Comparison of ENCODE assay signal across 16 cellular contexts in the genomic region with DNA sequence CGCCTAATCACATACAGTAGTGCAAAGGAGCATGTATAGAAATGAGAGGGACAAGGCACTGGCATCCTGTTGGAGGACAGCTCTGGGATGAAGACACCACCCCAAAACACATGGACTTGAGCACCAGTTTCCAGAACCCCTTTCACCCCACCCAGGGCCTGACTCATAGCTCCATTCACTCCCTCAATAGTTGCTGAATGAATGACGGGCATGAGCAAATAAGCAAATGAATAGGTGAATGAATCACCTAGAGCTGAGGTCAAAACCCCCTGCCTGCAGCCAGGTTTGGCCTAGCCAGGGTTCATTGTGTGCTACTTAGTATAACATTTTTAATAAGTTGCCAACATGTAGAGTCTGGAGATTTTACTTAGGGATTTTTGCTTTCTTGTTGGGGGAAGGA.
DNase-seq lines count a peak whose midpoint lies in the region; ATAC-seq lines count a peak whose summit lies in the region.
"Had no signal": no experiment of that assay in that cellular context is flagged by ENCODE, and none has a peak within 500 bp of the region (broad histone marks: within the 10 kb centered on the region; RNA-seq: fewer than 3 reads in every experiment).

No MANE protein-coding gene starts in this region.

- DNase-seq in LoVo (ENCODE audit: low spot score) (peak; percentile 81), mucosa of gallbladder (ENCODE audit: low spot score) (peak; percentile 68), NCI-H2081 (lab: John Stamatoyannopoulos, UW) (no peak), T-helper 1 cell (no peak), Karpas-422 (no peak)
- no peak for DNase-seq in central memory CD4-positive, alpha-beta T cell
- DNase-seq: activated CD4-positive, alpha-beta T cell treated with anti-CD3 and anti-CD28 coated beads for 1 hour; activated naive CD4-positive, alpha-beta T cell; naive B cell; NCI-H1048 had no signal

- no peaks in the 10 kb centered on the region for H4K20me1 ChIP-seq in Karpas-422 (ENCODE audit: insufficient read depth, low read depth, low read length)

- no peak overlapping the region for H3K9ac ChIP-seq in endocrine pancreas (ENCODE audit: control insufficient read depth, insufficient read depth, low read length)
- no peak overlapping the region for H3K9ac ChIP-seq in Karpas-422 (ENCODE audit: low read length)

- H3K4me2 ChIP-seq in Karpas-422 (ENCODE audit: low read depth, low read length, poor library complexity, severe bottlenecking): no peak overlapping the region

- H3K79me2 ChIP-seq in Karpas-422 (ENCODE audit: low read length): no peaks in the 10 kb centered on the region

- no peaks in the 10 kb centered on the region for H3K27me3 ChIP-seq in endocrine pancreas (ENCODE audit: control insufficient read depth, insufficient read depth, low read length)
- H3K27me3 ChIP-seq in Karpas-422 (ENCODE audit: low read length): no peaks in the 10 kb centered on the region
- H3K27me3 ChIP-seq: vagina had no signal

- H3K4me3 ChIP-seq in endocrine pancreas (ENCODE audit: control insufficient read depth, insufficient read depth, low read length): peak overlapping the region; percentile 54
- no peak overlapping the region for H3K4me3 ChIP-seq in Karpas-422 (ENCODE audit: low read length)
- H3K4me3 ChIP-seq: SK-N-MC, skin epidermis, vagina had no signal

- peak; percentile 48 for ATAC-seq in GM21619 (IDR thresholded peaks at IDR 0.05; ENCODE audit: unreplicated experiment)

- no peak overlapping the region for H2AFZ ChIP-seq in Karpas-422 (ENCODE audit: low read length)

- no peak overlapping the region for H3K27ac ChIP-seq in Karpas-422 (ENCODE audit: low read length)
- H3K27ac ChIP-seq: C4-2B, SK-N-MC, vagina had no signal

- no peaks in the 10 kb centered on the region for H3K9me2 ChIP-seq in Karpas-422 (replicated peaks; ENCODE audit: insufficient read depth, low read length)

- H3K4me1 ChIP-seq in endocrine pancreas (ENCODE audit: control insufficient read depth, insufficient read depth, low read length) (peaks cover 8% of the 10 kb centered on the region), Karpas-422 (ENCODE audit: low read length) (no peaks in the 10 kb centered on the region)

- H3K9me3 ChIP-seq in endocrine pancreas (ENCODE audit: control insufficient read depth, low read length): no peaks in the 10 kb centered on the region
- H3K9me3 ChIP-seq in Karpas-422 (ENCODE audit: low read length): no peaks in the 10 kb centered on the region
- H3K9me3 ChIP-seq: vagina had no signal

- H3K36me3 ChIP-seq in endocrine pancreas (ENCODE audit: control insufficient read depth, insufficient read depth, low read length): no peaks in the 10 kb centered on the region
- H3K36me3 ChIP-seq in Karpas-422 (ENCODE audit: insufficient read depth, low read length): no peaks in the 10 kb centered on the region

Comparison
In these comparisons a context has a peak if more than half of its experiments do, and no peak if none do; other contexts are left out.
1. DNase-seq: peak in LoVo (single experiment) and mucosa of gallbladder (single experiment); none in central memory CD4-positive, alpha-beta T cell (single experiment), NCI-H2081 (0 of 2), T-helper 1 cell (0 of 5) and Karpas-422 (single experiment).